ENCODE assay signal across 1 cellular context in the genomic region with DNA sequence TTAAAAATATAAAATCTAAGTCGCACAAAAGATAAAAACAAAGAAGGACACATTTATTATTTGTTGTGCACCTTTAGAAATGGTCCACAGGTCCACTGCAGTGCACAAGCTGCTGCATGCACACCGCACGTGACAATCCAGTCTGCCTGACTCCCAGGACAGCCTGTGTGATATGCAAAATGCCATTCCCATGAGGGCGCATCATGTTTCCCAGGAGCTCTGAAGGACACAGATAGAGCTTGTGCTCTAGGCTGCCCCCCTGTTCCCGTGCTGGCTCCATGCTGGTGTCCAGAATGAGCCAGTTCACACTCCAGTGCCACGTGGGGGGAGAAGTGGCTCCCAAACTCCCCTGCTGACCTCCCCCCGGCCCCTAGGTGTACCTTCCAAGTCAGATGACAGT.
A peak's percentile ranks its signal among the peaks of the same experiment; 100 is the strongest.
TF ChIP-seq lines count a peak whose summit lies in the region.

No MANE protein-coding gene starts in this region.

TF ChIP-seq in K562, 482 proteins besides CTCF, POLR2A, EP300 and RAD21:
- TF ChIP-seq XRCC5 (IDR thresholded peaks at IDR 0.05; ENCODE audit: low read depth, low read length) = no peak
- peak; percentile 51 for TF ChIP-seq BHLHE40 (IDR thresholded peaks at IDR 0.05; ENCODE audit: low read length)
TF ChIP-seq in K562: peak in this region for 1.
